Comparison of ENCODE assay signal across 18 cellular contexts in genomic region chr14:78227466-78228077, GRCh38. TPM values are rescaled to one million over a fixed set of nuclear protein-coding genes. Genes with fewer than 3 reads are reported as not detected.
DNase-seq lines count a peak whose midpoint lies in the region; ATAC-seq, FAIRE-seq and TF ChIP-seq lines count a peak whose summit lies in the region.
"Had no signal": no experiment of that assay in that cellular context is flagged by ENCODE, and none has a peak within 500 bp of the region (broad histone marks: within the 10 kb centered on the region; RNA-seq: fewer than 3 reads in every experiment).

No MANE protein-coding gene starts in this region.

- H3K27ac ChIP-seq in A549 (no peak overlapping the region), GM23248 (no peak overlapping the region)
- H3K27ac ChIP-seq: PC-9, SK-N-MC, testis had no signal

- H3K4me1 ChIP-seq in A549 = no peaks in the 10 kb centered on the region
- H3K4me1 ChIP-seq in GM23248 (ENCODE audit: insufficient read depth) = no peaks in the 10 kb centered on the region
- H3K4me1 ChIP-seq: testis had no signal

- CTCF ChIA-PET in A549 (lab: Yijun Ruan, JAX) = interaction anchor here (1.1 to 1.5 kb wide), 2 partner anchors 10 to 338 kb away, joined by 3 to 4 read pairs; no protein-coding TSS in a partner anchor

- H3K36me3 ChIP-seq in GM23248 (ENCODE audit: low read depth) = no peaks in the 10 kb centered on the region

- H3K9me3 ChIP-seq in A549 (no peaks in the 10 kb centered on the region), GM23248 (ENCODE audit: low read depth) (no peaks in the 10 kb centered on the region)
- H3K9me3 ChIP-seq: testis had no signal

- H3K4me3 ChIP-seq in A549 (no peak overlapping the region), GM23248 (no peak overlapping the region)
- H3K4me3 ChIP-seq: PC-9, SK-N-MC, testis had no signal

- H3K79me2 ChIP-seq in GM23248 (ENCODE audit: insufficient read depth) = no peaks in the 10 kb centered on the region

- H3K4me2 ChIP-seq in A549 = no peak overlapping the region
- H3K4me2 ChIP-seq in GM23248 (ENCODE audit: unreplicated experiment) = no peak overlapping the region
- H3K4me2 ChIP-seq: PC-9 had no signal

- DNase-seq in A549 (ENCODE audit: low read depth in 1 of 2, low spot score in 1 of 2) = peak in 1 of 2 experiments; percentile 23
- peak; percentile 33 for DNase-seq in GM23248
- DNase-seq in NCI-H69 (lab: John Stamatoyannopoulos, UW) = peak; percentile 33
- DNase-seq in erythroblast (lab: John Stamatoyannopoulos, UW) = peak; percentile 19 to 27
- no peak for DNase-seq in activated CD4-positive, alpha-beta T cell treated with anti-CD3 and anti-CD28 coated beads for 1 hour
- DNase-seq in NCI-H2196 treated with DMSO at 0.1 percent for 48 hours (lab: John Stamatoyannopoulos, UW; ENCODE audit: unreplicated experiment) = no peak
- DNase-seq in GM03348 (ENCODE audit: low spot score) = no peak
- DNase-seq: activated T-cell treated with anti-CD3 and anti-CD28 coated beads, Interleukin-2, amount 50 U/mL, for 24 hours; dermis blood vessel endothelial cell; IMR-90; left cardiac atrium; PC-9; stimulated activated CD4-positive, alpha-beta T cell treated with anti-CD3 and anti-CD28 coated beads, Interleukin-4, amount 100 ng/mL, for 4 hours; testis had no signal

- no peak overlapping the region for H2AFZ ChIP-seq in GM23248
- H2AFZ ChIP-seq: PC-9 had no signal

- in situ Hi-C loops in GM23248 (cut with MboI) = no loop called here

- POLR2A ChIA-PET in A549 (lab: Yijun Ruan, JAX) = no interaction called here

- TF ChIP-seq RAD21 in A549 (conservative IDR thresholded peaks at IDR 0.05 in 1 of 2, IDR thresholded peaks at IDR 0.05 in 1 of 2) = no peak

- no peaks in the 10 kb centered on the region for H3K9me2 ChIP-seq in GM23248 (ENCODE audit: insufficient read depth)

- no peaks in the 10 kb centered on the region; the same call in 1 of the 2 replicates for H3K27me3 ChIP-seq in GM23248 (replicated peaks; ENCODE audit: insufficient read depth)
- H3K27me3 ChIP-seq: testis had no signal

- FAIRE-seq in A549 (lab: Jason Lieb, UNC) = no peak
- FAIRE-seq: GM18507, GM19239 had no signal

- no peak for TF ChIP-seq CTCF in A549 (IDR thresholded peaks at IDR 0.05)

- no peaks in the 10 kb centered on the region for H3F3A ChIP-seq in GM23248 (ENCODE audit: insufficient read depth)

- peak; percentile 62 to 63; a peak in 4 of 6 replicates for ATAC-seq in A549
- ATAC-seq in GM21723 (IDR thresholded peaks at IDR 0.05; ENCODE audit: unreplicated experiment) = no peak
- ATAC-seq: left cardiac atrium had no signal

- no peak for TF ChIP-seq EP300 in A549 (IDR thresholded peaks at IDR 0.05)

- TF ChIP-seq POLR2A in A549 (IDR thresholded peaks at IDR 0.05; ENCODE audit: low read length) = no peak
- TF ChIP-seq POLR2A in erythroblast (IDR thresholded peaks at IDR 0.05; ENCODE audit: low read length) = no peak

- no peaks in the 10 kb centered on the region for H4K20me1 ChIP-seq in GM23248 (ENCODE audit: insufficient read depth)

- H3K9ac ChIP-seq in GM23248 = no peak overlapping the region

- WGBS in A549 (ENCODE audit: missing lambda C conversion rate) = 36% methylated on average over 13 of the region's 13 CpGs
- WGBS in GM23248 (ENCODE audit: low coverage in 1 of 2, low lambda C conversion rate in 2 of 2, missing lambda C conversion rate in 2 of 2), 2 experiments = 34 to 35% methylated on average over 13 of the region's 13 CpGs

TF ChIP-seq in A549, 52 proteins besides CTCF, POLR2A, EP300 and RAD21:
- TF ChIP-seq RARB (CRISPR knock-in tag; IDR thresholded peaks at IDR 0.05) (no peak), CBX8 (IDR thresholded peaks at IDR 0.05) (no peak), NFE2L2 (conservative IDR thresholded peaks at IDR 0.05; ENCODE audit: low read length) (no peak), PHF8 (IDR thresholded peaks at IDR 0.05; ENCODE audit: borderline replicate concordance, low read depth) (no peak)
TF ChIP-seq in A549: peak in this region for 0.

RNA-seq across cellular contexts. Expression of gene NRXN3, which starts 57.4 kb away (rescaled TPM):
- polyA plus RNA-seq in A549 (2011; rRNA removed) (0.62 and 0.66 TPM in 2 replicates), A549 (2017; fragmentation: RNase III; extraction: RNeasy Plus Mini Kit Qiagen cat#74134 plus additional on column Dnase treatment) (2.1 to 2.3 TPM (median 2.1 TPM) in 3 replicates), GM23248 (2016; fragmentation: Nextera tagmentation; extraction: Ambion mirVana) (0.08 TPM in 1 of 2 replicates, not detected in the other)
- polyA plus RNA-seq in A549 (2012; cell fraction: cytosol; rRNA removed) = 0.34 and 0.43 TPM in 2 replicates
- 0.70 and 1.2 TPM in 2 replicates for polyA plus RNA-seq in A549 (2012; cell fraction: nucleus; rRNA removed)
- polyA minus RNA-seq in A549 (2011; rRNA and poly(A)+ RNA removed) = 1.2 and 1.7 TPM in 2 replicates
- total RNA-seq in GM23248 (2014; rRNA removed; shearing (Covaris generic)) = 0.11 TPM in 1 of 2 replicates, not detected in the other
- total RNA-seq: PC-9 had no signal

Comparison
In these comparisons a context has a peak if more than half of its experiments do, and no peak if none do; other contexts are left out.
1. DNase-seq: peak in GM23248 (single experiment), NCI-H69 (single experiment) and erythroblast (2 of 2); none in activated CD4-positive, alpha-beta T cell treated with anti-CD3 and anti-CD28 coated beads for 1 hour (single experiment), NCI-H2196 treated with DMSO at 0.1 percent for 48 hours (single experiment) and GM03348 (single experiment).